Comparison of ENCODE assay signal across 1 cellular context in genomic region chr15:85444329-85444605, GRCh38.
TF ChIP-seq lines count a peak whose summit lies in the region.

No MANE protein-coding gene starts in this region.

TF ChIP-seq in A549, 52 proteins besides CTCF, POLR2A, EP300 and RAD21 (continued from another document):
- TF ChIP-seq REST (IDR thresholded peaks at IDR 0.05) (no peak), HOXB5 (CRISPR knock-in tag; IDR thresholded peaks at IDR 0.05) (no peak), FOSL2 (IDR thresholded peaks at IDR 0.05) (no peak), FOSL2 (CRISPR knock-in tag; IDR thresholded peaks at IDR 0.05) (no peak), ZSCAN20 (CRISPR knock-in tag; IDR thresholded peaks at IDR 0.05) (no peak), RNF2 (IDR thresholded peaks at IDR 0.05; ENCODE audit: borderline replicate concordance, low read depth) (no peak)
